ENCODE assay signal across 33 cellular contexts in genomic region chr21:35406600-35406999, GRCh38.
"Had no signal": no experiment of that assay in that cellular context is flagged by ENCODE, and none has a peak within 500 bp of the region (broad histone marks: within the 10 kb centered on the region; RNA-seq: fewer than 3 reads in every experiment).

No MANE protein-coding gene starts in this region.

- H3K27ac Mint-ChIP-seq: activated CD4-positive, alpha-beta memory T cell treated with anti-CD3 and anti-CD28 coated beads, Interleukin-2, amount 10 ng/mL, durations not matched to agents 7 days and 5 days; activated CD4-positive, alpha-beta T cell treated with anti-CD3 and anti-CD28 coated beads for 36 hours; activated CD4-positive, alpha-beta T cell treated with anti-CD3 and anti-CD28 coated beads, Interleukin-2, amount 10 ng/mL, durations not matched to agents 24 days and 14 days; activated naive CD4-positive, alpha-beta T cell treated with anti-CD3 and anti-CD28 coated beads for 36 hours; activated naive CD4-positive, alpha-beta T cell treated with anti-CD3 and anti-CD28 coated beads, Interleukin-2, amount 50 U/mL, for 24 hours; activated naive CD8-positive, alpha-beta T cell treated with anti-CD3 and anti-CD28 coated beads for 36 hours; activated naive CD8-positive, alpha-beta T cell treated with anti-CD3 and anti-CD28 coated beads, Interleukin-2, amount 50 U/mL, for 24 hours; activated T-cell treated with anti-CD3 and anti-CD28 coated beads, Interleukin-2, amount 50 U/mL, for 24 hours; activated T-helper 2 cell treated with anti-CD3 and anti-CD28 coated beads, Interferon-gamma antibody, Interleukin-2, Interleukin-4, amounts not matched to agents 10 μg/mL and 5 μg/mL and 100 μg/mL, durations not matched to agents 14 hours and 24 hours and 36 hours; brain had no signal

- H3K27ac ChIP-seq: adrenal gland, ascending aorta, breast epithelium, cardiac muscle cell, colonic mucosa, epithelial cell of prostate, esophagus squamous epithelium, foreskin keratinocyte, gastrocnemius medialis, heart left ventricle had no signal

- H3K27me3 Mint-ChIP-seq: activated naive CD4-positive, alpha-beta T cell treated with anti-CD3 and anti-CD28 coated beads, Interleukin-2, amount 50 U/mL, for 24 hours had no signal

- H3K27me3 ChIP-seq: adrenal gland, ascending aorta, breast epithelium, colonic mucosa, foreskin keratinocyte, gastrocnemius medialis had no signal

- H3K9me3 Mint-ChIP-seq: activated CD4-positive, alpha-beta memory T cell treated with anti-CD3 and anti-CD28 coated beads, Interleukin-2, amount 10 ng/mL, durations not matched to agents 7 days and 5 days; activated CD4-positive, alpha-beta T cell treated with anti-CD3 and anti-CD28 coated beads, Interleukin-2, amount 10 ng/mL, durations not matched to agents 24 days and 14 days; activated naive CD4-positive, alpha-beta T cell treated with anti-CD3 and anti-CD28 coated beads for 36 hours; activated naive CD4-positive, alpha-beta T cell treated with anti-CD3 and anti-CD28 coated beads, Interleukin-2, amount 50 U/mL, for 24 hours; activated naive CD8-positive, alpha-beta T cell treated with anti-CD3 and anti-CD28 coated beads for 36 hours; activated naive CD8-positive, alpha-beta T cell treated with anti-CD3 and anti-CD28 coated beads, Interleukin-2, amount 50 U/mL, for 24 hours; activated T-cell treated with anti-CD3 and anti-CD28 coated beads, Interleukin-2, amount 50 U/mL, for 24 hours; activated T-helper 2 cell treated with anti-CD3 and anti-CD28 coated beads, Interferon-gamma antibody, Interleukin-2, Interleukin-4, amounts not matched to agents 10 μg/mL and 5 μg/mL and 100 μg/mL, durations not matched to agents 14 hours and 24 hours and 36 hours; brain had no signal

- H3K4me1 Mint-ChIP-seq: activated naive CD8-positive, alpha-beta T cell treated with anti-CD3 and anti-CD28 coated beads, Interleukin-2, amount 50 U/mL, for 24 hours had no signal

- FAIRE-seq: endometrium, endothelial cell of umbilical vein had no signal

- ATAC-seq: activated CD4-positive, alpha-beta T cell treated with anti-CD3 and anti-CD28 coated beads for 36 hours; activated naive CD8-positive, alpha-beta T cell treated with anti-CD3 and anti-CD28 coated beads, Interleukin-2, amount 50 U/mL, for 24 hours; foreskin keratinocyte; gastrocnemius medialis; heart left ventricle had no signal

- H3K4me1 ChIP-seq: adrenal gland, ascending aorta, breast epithelium, colonic mucosa, foreskin keratinocyte, gastrocnemius medialis had no signal

- H3K36me3 ChIP-seq: adrenal gland, ascending aorta, breast epithelium, cardiac muscle cell, colonic mucosa, esophagus squamous epithelium, gastrocnemius medialis, heart left ventricle had no signal

- H3K4me3 ChIP-seq: adrenal gland, ascending aorta, breast epithelium, cardiac muscle cell, colonic mucosa, esophagus squamous epithelium, gastrocnemius medialis, heart left ventricle had no signal

- H3K36me3 Mint-ChIP-seq: activated naive CD4-positive, alpha-beta T cell treated with anti-CD3 and anti-CD28 coated beads, Interleukin-2, amount 50 U/mL, for 24 hours; activated naive CD8-positive, alpha-beta T cell treated with anti-CD3 and anti-CD28 coated beads for 36 hours; brain had no signal

- H3K9me3 ChIP-seq: adrenal gland, ascending aorta, breast epithelium, colonic mucosa, esophagus squamous epithelium, gastrocnemius medialis, heart left ventricle had no signal

- H3K4me3 Mint-ChIP-seq: activated CD4-positive, alpha-beta memory T cell treated with anti-CD3 and anti-CD28 coated beads, Interleukin-2, amount 10 ng/mL, durations not matched to agents 7 days and 5 days; activated CD4-positive, alpha-beta T cell treated with anti-CD3 and anti-CD28 coated beads for 36 hours; activated CD4-positive, alpha-beta T cell treated with anti-CD3 and anti-CD28 coated beads, Interleukin-2, amount 10 ng/mL, durations not matched to agents 24 days and 14 days; activated naive CD4-positive, alpha-beta T cell treated with anti-CD3 and anti-CD28 coated beads for 36 hours; activated naive CD4-positive, alpha-beta T cell treated with anti-CD3 and anti-CD28 coated beads, Interleukin-2, amount 50 U/mL, for 24 hours; activated naive CD8-positive, alpha-beta T cell treated with anti-CD3 and anti-CD28 coated beads for 36 hours; activated naive CD8-positive, alpha-beta T cell treated with anti-CD3 and anti-CD28 coated beads, Interleukin-2, amount 50 U/mL, for 24 hours; activated T-cell treated with anti-CD3 and anti-CD28 coated beads, Interleukin-2, amount 50 U/mL, for 24 hours; brain had no signal

- DNase-seq: activated CD4-positive, alpha-beta memory T cell treated with anti-CD3 and anti-CD28 coated beads, Interleukin-2, amount 10 ng/mL, durations not matched to agents 7 days and 5 days; activated CD4-positive, alpha-beta T cell treated with anti-CD3 and anti-CD28 coated beads for 36 hours; activated CD4-positive, alpha-beta T cell treated with anti-CD3 and anti-CD28 coated beads, Interleukin-2, amount 10 ng/mL, durations not matched to agents 24 days and 14 days; activated CD4-positive, alpha-beta T cell treated with anti-CD3 and anti-CD28 coated beads, Interleukin-2, amount 50 U/mL, for 4 hours; activated CD4-positive, CD25-positive, alpha-beta regulatory T cell; activated CD4-positive, CD25-positive, alpha-beta regulatory T cell treated with anti-CD3 and anti-CD28 coated beads, Interleukin-2, amount 50 U/mL, for 72 hours; activated CD8-positive, alpha-beta memory T cell treated with anti-CD3 and anti-CD28 coated beads, Interleukin-2, amount 50 U/mL, for 48 hours; activated effector memory CD4-positive, alpha-beta T cell treated with anti-CD3 and anti-CD28 coated beads, Interleukin-2, amount 50 U/mL, for 16 hours; activated naive CD4-positive, alpha-beta T cell treated with anti-CD3 and anti-CD28 coated beads for 36 hours; activated naive CD8-positive, alpha-beta T cell treated with anti-CD3 and anti-CD28 coated beads for 36 hours; activated naive CD8-positive, alpha-beta T cell treated with anti-CD3 and anti-CD28 coated beads, Interleukin-2, amount 50 U/mL, for 24 hours; activated T-cell treated with anti-CD3 and anti-CD28 coated beads for 4 hours; activated T-cell treated with anti-CD3 and anti-CD28 coated beads, Interleukin-2, amount 50 U/mL, for 24 hours; adrenal gland; central memory CD4-positive, alpha-beta T cell; cerebellar nuclear complex; colonic mucosa; effector CD8-positive, alpha-beta T cell; esophagus squamous epithelium; foreskin keratinocyte; gastrocnemius medialis; glutamatergic neuron; heart left ventricle; T-helper 2 cell had no signal
